12 cellular contexts compared by ENCODE assay signal in genomic region chr6:14671261-14671681, GRCh38.
DNase-seq lines count a peak whose midpoint lies in the region; ATAC-seq and FAIRE-seq lines count a peak whose summit lies in the region.
"Had no signal": no experiment of that assay in that cellular context is flagged by ENCODE, and none has a peak within 500 bp of the region (broad histone marks: within the 10 kb centered on the region; RNA-seq: fewer than 3 reads in every experiment).

No MANE protein-coding gene starts in this region.

- H3K4me3 ChIP-seq in Karpas-422 (ENCODE audit: low read length), result no peak overlapping the region

- DNase-seq in activated naive CD8-positive, alpha-beta T cell treated with anti-CD3 and anti-CD28 coated beads, Interleukin-2, amount 10 ng/mL, durations not matched to agents 7 days and 5 days, result no peak
- DNase-seq in activated naive CD8-positive, alpha-beta T cell treated with anti-CD3 and anti-CD28 coated beads, Interleukin-2, amount 50 U/mL, for 24 hours, result no peak
- no peak for DNase-seq in activated T-helper 1 cell treated with anti-CD3 and anti-CD28 coated beads, Interleukin-12 subunit alpha, Interleukin-12 subunit beta, Interleukin-2, Interleukin-4 antibody, amounts not matched to agents 30 ng/mL and 10 ng/mL and 1 ng/mL, durations not matched to agents 14 hours and 24 hours and 36 hours (ENCODE audit: low spot score)
- peak; percentile 45 for DNase-seq in left cardiac atrium
- peak; percentile 7 for DNase-seq in urothelium cell line (ENCODE audit: low spot score)
- DNase-seq in NCI-H187 (lab: John Stamatoyannopoulos, UW), result no peak
- DNase-seq in Karpas-422, result no peak
- DNase-seq: activated T-cell treated with anti-CD3 and anti-CD28 coated beads, Interleukin-2, amount 50 U/mL, for 48 hours; H7; stimulated activated CD4-positive, alpha-beta T cell treated with anti-CD3 and anti-CD28 coated beads, Interleukin-2, amount 100 ng/mL, for 24 hours had no signal

- H3K27me3 Mint-ChIP-seq in activated naive CD8-positive, alpha-beta T cell treated with anti-CD3 and anti-CD28 coated beads, Interleukin-2, amount 10 ng/mL, durations not matched to agents 7 days and 5 days, result peaks cover 11% of the 10 kb centered on the region
- H3K27me3 Mint-ChIP-seq in activated naive CD8-positive, alpha-beta T cell treated with anti-CD3 and anti-CD28 coated beads, Interleukin-2, amount 50 U/mL, for 24 hours, result peaks cover 6% of the 10 kb centered on the region
- H3K27me3 Mint-ChIP-seq in activated T-helper 1 cell treated with anti-CD3 and anti-CD28 coated beads, Interleukin-12 subunit alpha, Interleukin-12 subunit beta, Interleukin-2, Interleukin-4 antibody, amounts not matched to agents 30 ng/mL and 10 ng/mL and 1 ng/mL, durations not matched to agents 14 hours and 24 hours and 36 hours (ENCODE audit: insufficient read depth), result peaks cover 36% of the 10 kb centered on the region

- H3K27me3 ChIP-seq in Karpas-422 (ENCODE audit: low read length), result no peaks in the 10 kb centered on the region

- no peak overlapping the region for H3K4me3 Mint-ChIP-seq in activated naive CD8-positive, alpha-beta T cell treated with anti-CD3 and anti-CD28 coated beads, Interleukin-2, amount 10 ng/mL, durations not matched to agents 7 days and 5 days
- no peak overlapping the region for H3K4me3 Mint-ChIP-seq in activated naive CD8-positive, alpha-beta T cell treated with anti-CD3 and anti-CD28 coated beads, Interleukin-2, amount 50 U/mL, for 24 hours
- H3K4me3 Mint-ChIP-seq in activated T-helper 1 cell treated with anti-CD3 and anti-CD28 coated beads, Interleukin-12 subunit alpha, Interleukin-12 subunit beta, Interleukin-2, Interleukin-4 antibody, amounts not matched to agents 30 ng/mL and 10 ng/mL and 1 ng/mL, durations not matched to agents 14 hours and 24 hours and 36 hours, result no peak overlapping the region
- H3K4me3 Mint-ChIP-seq: natural killer cell treated with Interleukin-12 subunit alpha and Interleukin-12 subunit beta and Interleukin-15 and Interleukin-18, amount 100 ng/mL, for 72 hours had no signal

- H3K4me1 Mint-ChIP-seq in activated naive CD8-positive, alpha-beta T cell treated with anti-CD3 and anti-CD28 coated beads, Interleukin-2, amount 10 ng/mL, durations not matched to agents 7 days and 5 days, result no peaks in the 10 kb centered on the region
- H3K4me1 Mint-ChIP-seq in activated naive CD8-positive, alpha-beta T cell treated with anti-CD3 and anti-CD28 coated beads, Interleukin-2, amount 50 U/mL, for 24 hours, result peaks cover 23% of the 10 kb centered on the region
- H3K4me1 Mint-ChIP-seq in activated T-helper 1 cell treated with anti-CD3 and anti-CD28 coated beads, Interleukin-12 subunit alpha, Interleukin-12 subunit beta, Interleukin-2, Interleukin-4 antibody, amounts not matched to agents 30 ng/mL and 10 ng/mL and 1 ng/mL, durations not matched to agents 14 hours and 24 hours and 36 hours (ENCODE audit: low read depth), result peaks cover 29% of the 10 kb centered on the region

- H3K79me2 ChIP-seq in Karpas-422 (ENCODE audit: low read length), result no peaks in the 10 kb centered on the region

- H3K27ac Mint-ChIP-seq in activated naive CD8-positive, alpha-beta T cell treated with anti-CD3 and anti-CD28 coated beads, Interleukin-2, amount 10 ng/mL, durations not matched to agents 7 days and 5 days, result peak overlapping the region; percentile 40
- H3K27ac Mint-ChIP-seq in activated naive CD8-positive, alpha-beta T cell treated with anti-CD3 and anti-CD28 coated beads, Interleukin-2, amount 50 U/mL, for 24 hours, result no peak overlapping the region
- peak overlapping the region; percentile 42 for H3K27ac Mint-ChIP-seq in activated T-helper 1 cell treated with anti-CD3 and anti-CD28 coated beads, Interleukin-12 subunit alpha, Interleukin-12 subunit beta, Interleukin-2, Interleukin-4 antibody, amounts not matched to agents 30 ng/mL and 10 ng/mL and 1 ng/mL, durations not matched to agents 14 hours and 24 hours and 36 hours
- H3K27ac Mint-ChIP-seq: natural killer cell treated with Interleukin-12 subunit alpha and Interleukin-12 subunit beta and Interleukin-15 and Interleukin-18, amount 100 ng/mL, for 72 hours had no signal

- no peaks in the 10 kb centered on the region for H3K9me3 Mint-ChIP-seq in activated naive CD8-positive, alpha-beta T cell treated with anti-CD3 and anti-CD28 coated beads, Interleukin-2, amount 10 ng/mL, durations not matched to agents 7 days and 5 days
- H3K9me3 Mint-ChIP-seq in activated naive CD8-positive, alpha-beta T cell treated with anti-CD3 and anti-CD28 coated beads, Interleukin-2, amount 50 U/mL, for 24 hours, result no peaks in the 10 kb centered on the region
- no peaks in the 10 kb centered on the region for H3K9me3 Mint-ChIP-seq in activated T-helper 1 cell treated with anti-CD3 and anti-CD28 coated beads, Interleukin-12 subunit alpha, Interleukin-12 subunit beta, Interleukin-2, Interleukin-4 antibody, amounts not matched to agents 30 ng/mL and 10 ng/mL and 1 ng/mL, durations not matched to agents 14 hours and 24 hours and 36 hours
- H3K9me3 Mint-ChIP-seq: natural killer cell treated with Interleukin-12 subunit alpha and Interleukin-12 subunit beta and Interleukin-15 and Interleukin-18, amount 100 ng/mL, for 72 hours had no signal

- POLR2A ChIA-PET in activated naive CD8-positive, alpha-beta T cell treated with anti-CD3 and anti-CD28 coated beads, Interleukin-2, amount 10 ng/mL, durations not matched to agents 7 days and 5 days (lab: Charles Lee), result no interaction called here

- no peak overlapping the region for H3K27ac ChIP-seq in Karpas-422 (ENCODE audit: low read length)

- H3K9me3 ChIP-seq in Karpas-422 (ENCODE audit: low read length), result no peaks in the 10 kb centered on the region

- H3K9me2 ChIP-seq in Karpas-422 (replicated peaks; ENCODE audit: insufficient read depth, low read length), result no peaks in the 10 kb centered on the region

- H4K20me1 ChIP-seq in Karpas-422 (ENCODE audit: insufficient read depth, low read depth, low read length), result no peaks in the 10 kb centered on the region

- H3K4me2 ChIP-seq in Karpas-422 (ENCODE audit: low read depth, low read length, poor library complexity, severe bottlenecking), result no peak overlapping the region

- no peak overlapping the region for H3K9ac ChIP-seq in Karpas-422 (ENCODE audit: low read length)

- no peak for ATAC-seq in activated naive CD8-positive, alpha-beta T cell treated with anti-CD3 and anti-CD28 coated beads, Interleukin-2, amount 10 ng/mL, durations not matched to agents 7 days and 5 days (ENCODE audit: low read depth)
- no peak for ATAC-seq in activated naive CD8-positive, alpha-beta T cell treated with anti-CD3 and anti-CD28 coated beads, Interleukin-2, amount 50 U/mL, for 24 hours
- ATAC-seq in left cardiac atrium (peak; percentile 34 to 75), HG03196 (IDR thresholded peaks at IDR 0.05; ENCODE audit: unreplicated experiment) (no peak)
- ATAC-seq: natural killer cell treated with Interleukin-12 subunit alpha and Interleukin-12 subunit beta and Interleukin-15 and Interleukin-18, amount 100 ng/mL, for 72 hours had no signal

- intact Hi-C loops in activated T-helper 1 cell treated with anti-CD3 and anti-CD28 coated beads, Interleukin-12 subunit alpha, Interleukin-12 subunit beta, Interleukin-2, Interleukin-4 antibody, amounts not matched to agents 30 ng/mL and 10 ng/mL and 1 ng/mL, durations not matched to agents 14 hours and 24 hours and 36 hours (cut with micrococcal nuclease), result no loop called here
- intact Hi-C loops in left cardiac atrium (cut with DNase I), result no loop called here

- H3K36me3 ChIP-seq in Karpas-422 (ENCODE audit: insufficient read depth, low read length), result no peaks in the 10 kb centered on the region

- no peak overlapping the region for H2AFZ ChIP-seq in Karpas-422 (ENCODE audit: low read length)

- H3K36me3 Mint-ChIP-seq in activated naive CD8-positive, alpha-beta T cell treated with anti-CD3 and anti-CD28 coated beads, Interleukin-2, amount 10 ng/mL, durations not matched to agents 7 days and 5 days, result no peaks in the 10 kb centered on the region
- no peaks in the 10 kb centered on the region for H3K36me3 Mint-ChIP-seq in activated naive CD8-positive, alpha-beta T cell treated with anti-CD3 and anti-CD28 coated beads, Interleukin-2, amount 50 U/mL, for 24 hours (ENCODE audit: low read depth)
- H3K36me3 Mint-ChIP-seq in activated T-helper 1 cell treated with anti-CD3 and anti-CD28 coated beads, Interleukin-12 subunit alpha, Interleukin-12 subunit beta, Interleukin-2, Interleukin-4 antibody, amounts not matched to agents 30 ng/mL and 10 ng/mL and 1 ng/mL, durations not matched to agents 14 hours and 24 hours and 36 hours (ENCODE audit: low read depth), result peaks cover 2% of the 10 kb centered on the region
- H3K36me3 Mint-ChIP-seq: natural killer cell treated with Interleukin-12 subunit alpha and Interleukin-12 subunit beta and Interleukin-15 and Interleukin-18, amount 100 ng/mL, for 72 hours had no signal

- FAIRE-seq in urothelium cell line (lab: Jason Lieb, UNC), result no peak

- H3K4me1 ChIP-seq in Karpas-422 (ENCODE audit: low read length), result no peaks in the 10 kb centered on the region

Comparison
In these comparisons a context has a peak if more than half of its experiments do, and no peak if none do; other contexts are left out.
1. ATAC-seq: peak in left cardiac atrium (2 of 2); none in activated naive CD8-positive, alpha-beta T cell treated with anti-CD3 and anti-CD28 coated beads, Interleukin-2, amount 10 ng/mL, durations not matched to agents 7 days and 5 days (single experiment), activated naive CD8-positive, alpha-beta T cell treated with anti-CD3 and anti-CD28 coated beads, Interleukin-2, amount 50 U/mL, for 24 hours (single experiment) and HG03196 (single experiment).
2. DNase-seq: peak in left cardiac atrium (single experiment) and urothelium cell line (single experiment); none in activated naive CD8-positive, alpha-beta T cell treated with anti-CD3 and anti-CD28 coated beads, Interleukin-2, amount 10 ng/mL, durations not matched to agents 7 days and 5 days (single experiment), activated naive CD8-positive, alpha-beta T cell treated with anti-CD3 and anti-CD28 coated beads, Interleukin-2, amount 50 U/mL, for 24 hours (single experiment), activated T-helper 1 cell treated with anti-CD3 and anti-CD28 coated beads, Interleukin-12 subunit alpha, Interleukin-12 subunit beta, Interleukin-2, Interleukin-4 antibody, amounts not matched to agents 30 ng/mL and 10 ng/mL and 1 ng/mL, durations not matched to agents 14 hours and 24 hours and 36 hours (single experiment), NCI-H187 (0 of 2) and Karpas-422 (single experiment).